ENCODE assay signal across 14 cellular contexts in the genomic region with DNA sequence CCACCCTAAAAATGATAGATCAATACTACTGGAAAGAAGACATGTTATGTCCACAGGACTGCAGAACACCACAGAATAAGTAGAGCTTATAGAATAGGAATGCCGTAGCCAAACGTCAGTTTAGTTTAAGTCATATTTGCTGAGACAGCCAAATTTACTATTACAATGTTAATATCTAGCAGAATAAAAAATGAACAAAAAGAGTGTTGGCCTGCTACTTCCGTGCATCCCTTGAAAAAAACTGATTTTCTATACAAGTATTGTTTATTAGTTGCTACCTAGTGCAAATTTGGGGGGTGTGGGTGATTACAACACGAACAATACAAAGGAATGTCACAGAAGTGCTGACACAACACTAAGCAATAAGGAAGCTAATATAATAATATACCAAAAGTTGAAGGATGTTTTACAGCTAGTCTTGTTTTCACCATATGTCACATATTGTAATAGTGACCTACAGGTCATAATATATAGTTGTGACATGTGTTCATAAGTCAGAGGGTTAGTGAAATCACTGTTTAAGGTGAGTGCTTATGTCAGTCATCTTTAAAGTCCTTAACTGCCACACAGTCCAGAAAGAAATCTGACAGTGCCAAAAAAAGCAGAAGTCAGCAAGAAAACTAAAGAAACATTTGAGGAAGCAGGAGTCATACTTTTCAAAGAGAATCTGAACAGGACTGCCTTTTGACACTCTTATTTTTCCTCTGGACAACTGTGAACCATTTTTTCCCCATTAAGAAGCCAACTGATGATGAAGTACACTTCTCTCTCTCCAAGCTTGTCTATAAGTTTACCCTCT.
DNase-seq lines count a peak whose midpoint lies in the region; ATAC-seq and TF ChIP-seq lines count a peak whose summit lies in the region.
"Had no signal": no experiment of that assay in that cellular context is flagged by ENCODE, and none has a peak within 500 bp of the region (broad histone marks: within the 10 kb centered on the region; RNA-seq: fewer than 3 reads in every experiment).

No MANE protein-coding gene starts in this region.

- no peaks in the 10 kb centered on the region for H4K20me1 ChIP-seq in smooth muscle cell (ENCODE audit: low read depth)

- DNase-seq in KBM-7 (peak; percentile 68), RPMI8226 (peak; percentile 2), left cardiac atrium (no peak), smooth muscle cell (lab: John Stamatoyannopoulos, UW; ENCODE audit: unreplicated experiment) (no peak), MG63 (no peak), cerebellar nuclear complex (lab: John Stamatoyannopoulos, UW) (no peak), caudate nucleus (lab: John Stamatoyannopoulos, UW) (no peak), GM10266 (ENCODE audit: extremely low spot score) (no peak)
- DNase-seq: activated CD4-positive, alpha-beta T cell treated with anti-CD3 and anti-CD28 coated beads, Interleukin-2, amount 10 ng/mL, durations not matched to agents 24 days and 14 days; activated T-cell treated with anti-CD3 and anti-CD28 coated beads, Interleukin-2, amount 50 U/mL, for 72 hours; C1 segment of cervical spinal cord; erythroblast; head of caudate nucleus; NCI-H1048 had no signal

- H3K36me3 ChIP-seq in smooth muscle cell (ENCODE audit: low read depth) (no peaks in the 10 kb centered on the region), MG63 (no peaks in the 10 kb centered on the region)

- ATAC-seq in left cardiac atrium: peak; percentile 30 to 54
- ATAC-seq: activated T-cell treated with anti-CD3 and anti-CD28 coated beads, Interleukin-2, amount 50 U/mL, for 72 hours had no signal

- no peaks in the 10 kb centered on the region for H3K9me3 ChIP-seq in smooth muscle cell (replicated peaks; ENCODE audit: low read depth)
- no peaks in the 10 kb centered on the region for H3K9me3 ChIP-seq in MG63

- in situ Hi-C loops in KBM-7 (cut with MboI; ENCODE audit: low pct_unique_long_range_greater_than_20kb, low sequenced_read_pairs): no loop called here

- H2AFZ ChIP-seq in smooth muscle cell (ENCODE audit: low read depth): no peak overlapping the region

- no peaks in the 10 kb centered on the region for H3F3A ChIP-seq in smooth muscle cell (ENCODE audit: low read depth)

- peak overlapping the region; percentile 7 for H3K27ac ChIP-seq in smooth muscle cell (ENCODE audit: low read depth)
- no peak overlapping the region for H3K27ac ChIP-seq in caudate nucleus (ENCODE audit: low read depth, low read length)

- 92% methylated on average over 4 of the region's 4 CpGs for WGBS in smooth muscle cell (ENCODE audit: low lambda C conversion rate)

- TF ChIP-seq CTCF in smooth muscle cell (IDR thresholded peaks at IDR 0.05; ENCODE audit: borderline replicate concordance, insufficient read depth, poor library complexity, severe bottlenecking) (no peak), GM10266 (IDR thresholded peaks at IDR 0.05; ENCODE audit: control insufficient read depth, insufficient read depth, low read depth, missing control alignments) (no peak)

- H3K4me3 ChIP-seq in smooth muscle cell (no peak overlapping the region), MG63 (no peak overlapping the region)

- peak overlapping the region; percentile 24 for H3K4me2 ChIP-seq in smooth muscle cell

- H3K27me3 ChIP-seq in smooth muscle cell (ENCODE audit: low read depth) (no peaks in the 10 kb centered on the region), MG63 (no peaks in the 10 kb centered on the region)

- no peak overlapping the region for H3K9ac ChIP-seq in smooth muscle cell (ENCODE audit: low read depth)

- H3K79me2 ChIP-seq in smooth muscle cell (ENCODE audit: low read depth): no peaks in the 10 kb centered on the region

- intact Hi-C loops in left cardiac atrium (cut with DNase I): no loop called here

- peaks cover 2% of the 10 kb centered on the region for H3K4me1 ChIP-seq in smooth muscle cell (ENCODE audit: low read depth)

Comparison
In these comparisons a context has a peak if more than half of its experiments do, and no peak if none do; other contexts are left out.
1. DNase-seq: peak in KBM-7 (single experiment) and RPMI8226 (single experiment); none in left cardiac atrium (single experiment), smooth muscle cell (single experiment), MG63 (single experiment), cerebellar nuclear complex (0 of 2), caudate nucleus (0 of 61) and GM10266 (single experiment).